In genomic region chr3:46909535-46910161, GRCh38 we compare ENCODE assay signal across 8 cellular contexts. TPM values are rescaled to one million over a fixed set of nuclear protein-coding genes. Genes with fewer than 3 reads are reported as not detected.
DNase-seq lines count a peak whose midpoint lies in the region; ATAC-seq, FAIRE-seq and TF ChIP-seq lines count a peak whose summit lies in the region.

No MANE protein-coding gene starts in this region.

- POLR2A ChIA-PET in AG04449 (lab: Yijun Ruan, JAX) (no interaction called here), T-cell (lab: Charles Lee) (no interaction called here)

- H3K36me3 Mint-ChIP-seq in T-cell = no peaks in the 10 kb centered on the region
- no peaks in the 10 kb centered on the region for H3K36me3 Mint-ChIP-seq in activated naive CD8-positive, alpha-beta T cell treated with anti-CD3 and anti-CD28 coated beads, Interleukin-2, amount 50 U/mL, for 24 hours (ENCODE audit: low read depth)

- no peak for TF ChIP-seq POLR2A in vagina (IDR thresholded peaks at IDR 0.05)

- H3K9me3 ChIP-seq in left ventricle myocardium inferior (replicated peaks) (no peaks in the 10 kb centered on the region), vagina (no peaks in the 10 kb centered on the region)

- H3K4me1 Mint-ChIP-seq in T-cell = peaks cover 16 to 19% (median 16%) of the 10 kb centered on the region in 3 donors
- H3K4me1 Mint-ChIP-seq in activated naive CD8-positive, alpha-beta T cell treated with anti-CD3 and anti-CD28 coated beads, Interleukin-2, amount 50 U/mL, for 24 hours = peaks cover 16% of the 10 kb centered on the region

- H3K27me3 ChIP-seq in left ventricle myocardium inferior (ENCODE audit: low read depth) = no peaks in the 10 kb centered on the region
- no peaks in the 10 kb centered on the region for H3K27me3 ChIP-seq in vagina

- H3K36me3 ChIP-seq in left ventricle myocardium inferior = no peaks in the 10 kb centered on the region
- H3K36me3 ChIP-seq in vagina = no peaks in the 10 kb centered on the region

- no peaks in the 10 kb centered on the region for H3K27me3 Mint-ChIP-seq in T-cell
- no peaks in the 10 kb centered on the region for H3K27me3 Mint-ChIP-seq in activated naive CD8-positive, alpha-beta T cell treated with anti-CD3 and anti-CD28 coated beads, Interleukin-2, amount 50 U/mL, for 24 hours

- peak; percentile 88 for TF ChIP-seq CTCF in AG04449 (IDR thresholded peaks at IDR 0.05; ENCODE audit: insufficient read depth, low read length, missing control alignments)
- TF ChIP-seq CTCF in left ventricle myocardium inferior (IDR thresholded peaks at IDR 0.05; ENCODE audit: borderline replicate concordance) = peak; percentile 89
- peak; percentile 67 to 88 (median 80) for TF ChIP-seq CTCF in vagina (IDR thresholded peaks at IDR 0.05)

- no peak overlapping the region for H3K27ac Mint-ChIP-seq in T-cell
- no peak overlapping the region for H3K27ac Mint-ChIP-seq in activated naive CD8-positive, alpha-beta T cell treated with anti-CD3 and anti-CD28 coated beads, Interleukin-2, amount 50 U/mL, for 24 hours

- intact Hi-C loops in left ventricle myocardium inferior (cut with micrococcal nuclease) = loop anchor here (5.0 kb wide), 1 partner anchor 202 kb away; no protein-coding TSS in a partner anchor
- intact Hi-C loops in vagina (cut with DNase I) = loop anchor here (5.0 kb wide), 1 partner anchor 42 kb away; no protein-coding TSS in a partner anchor

- FAIRE-seq in GM19239 (lab: Jason Lieb, UNC) = peak; percentile 39

- no peak overlapping the region for H3K27ac ChIP-seq in left ventricle myocardium inferior (replicated peaks)
- no peak overlapping the region for H3K27ac ChIP-seq in vagina

- H3K9me3 Mint-ChIP-seq in T-cell = no peaks in the 10 kb centered on the region
- H3K9me3 Mint-ChIP-seq in activated naive CD8-positive, alpha-beta T cell treated with anti-CD3 and anti-CD28 coated beads, Interleukin-2, amount 50 U/mL, for 24 hours = no peaks in the 10 kb centered on the region

- no peak overlapping the region for H3K4me3 ChIP-seq in AG04449 (ENCODE audit: low read depth, low read length)
- H3K4me3 ChIP-seq in left ventricle myocardium inferior = peak overlapping the region; percentile 17
- no peak overlapping the region for H3K4me3 ChIP-seq in vagina

- ATAC-seq in T-cell (replicated peaks in 1 of 4) = peak; percentile 72 to 83 (median 80)
- peak; percentile 89 for ATAC-seq in activated naive CD8-positive, alpha-beta T cell treated with anti-CD3 and anti-CD28 coated beads, Interleukin-2, amount 50 U/mL, for 24 hours

- CTCF ChIA-PET in AG04449 (lab: Yijun Ruan, JAX) = interaction anchor here (0.6 to 2.6 kb wide), 51 partner anchors 8 to 468 kb away, joined by 3 to 75 read pairs (median 6); partner anchors contain the start of genes MYL3, NBEAL2, PTH1R and TMIE
- CTCF ChIA-PET in T-cell (lab: Charles Lee) = interaction anchor here (0.6 to 1.1 kb wide), 13 partner anchors 9 to 413 kb away, joined by 3 to 6 read pairs (median 4); no protein-coding TSS in a partner anchor

- no peak overlapping the region for H3K4me3 Mint-ChIP-seq in T-cell
- no peak overlapping the region for H3K4me3 Mint-ChIP-seq in activated naive CD8-positive, alpha-beta T cell treated with anti-CD3 and anti-CD28 coated beads, Interleukin-2, amount 50 U/mL, for 24 hours

- H3K4me1 ChIP-seq in left ventricle myocardium inferior (peaks cover 42% of the 10 kb centered on the region), vagina (peaks cover 32% of the 10 kb centered on the region)

- DNase-seq in AG04449 (ENCODE audit: low read depth, low spot score) = peak; percentile 38
- DNase-seq in GM19239 (ENCODE audit: insufficient read length, low spot score) = peak; percentile 90
- peak; percentile 76 for DNase-seq in NCI-H1092 (lab: John Stamatoyannopoulos, UW)
- peak; percentile 47 to 82 (median 73) for DNase-seq in T-cell
- DNase-seq in activated naive CD8-positive, alpha-beta T cell treated with anti-CD3 and anti-CD28 coated beads, Interleukin-2, amount 50 U/mL, for 24 hours = peak; percentile 86
- peak; percentile 85 for DNase-seq in left ventricle myocardium inferior
- peak; percentile 91 for DNase-seq in retina
- no peak for DNase-seq in vagina (ENCODE audit: extremely low spot score in 2 of 2)

RNA-seq across cellular contexts. Expression of gene PTH1R, which starts 32.1 kb away (rescaled TPM):
- total RNA-seq in T-cell = under 1 TPM in 1 of 5 donors, not detected in 4; 0.32 TPM
- 6.4 TPM for total RNA-seq in left ventricle myocardium inferior
- 13.0 TPM for total RNA-seq in vagina

RNA-seq across cellular contexts. Expression of gene MYL3, which starts 46.4 kb away (rescaled TPM):
- total RNA-seq in T-cell = not detected
- total RNA-seq in left ventricle myocardium inferior = 7,440 TPM
- not detected for total RNA-seq in vagina

Comparison
In these comparisons a context has a peak if more than half of its experiments do, and no peak if none do; other contexts are left out.
1. DNase-seq: peak in AG04449 (single experiment), GM19239 (single experiment), NCI-H1092 (single experiment), T-cell (34 of 34), activated naive CD8-positive, alpha-beta T cell treated with anti-CD3 and anti-CD28 coated beads, Interleukin-2, amount 50 U/mL, for 24 hours (single experiment), left ventricle myocardium inferior (single experiment) and retina (single experiment); none in vagina (0 of 2).
2. RNA of gene MYL3, which starts 46.4 kb away (total RNA-seq): 7,440 TPM in left ventricle myocardium inferior (single experiment); not detected in vagina (single experiment) and not detected in T-cell; every median in the first group is over 1,000 times any median in the second.
3. Peak in every context shown above with its lines, with median percentiles within 50 percentile points of each other: CTCF ChIP-seq.